In genomic region chr13:59513686-59514085, GRCh38 we compare ENCODE assay signal across 34 cellular contexts.
DNase-seq lines count a peak whose midpoint lies in the region; ATAC-seq and TF ChIP-seq lines count a peak whose summit lies in the region.
"Had no signal": no experiment of that assay in that cellular context is flagged by ENCODE, and none has a peak within 500 bp of the region (broad histone marks: within the 10 kb centered on the region; RNA-seq: fewer than 3 reads in every experiment).

No MANE protein-coding gene starts in this region.

- no peaks in the 10 kb centered on the region for H3K36me3 ChIP-seq in MM.1S (replicated peaks; ENCODE audit: insufficient read depth, low read length)
- H3K36me3 ChIP-seq: BE2C; BLaER1; BLaER1 treated with 17β-estradiol and CSF1 and Interleukin-3, amounts not matched to agents 10 nM and 100 nM had no signal

- H3K4me2 ChIP-seq in MM.1S (ENCODE audit: low read depth, low read length) = no peak overlapping the region
- H3K4me2 ChIP-seq: A549; BLaER1; BLaER1 treated with 17β-estradiol and CSF1 and Interleukin-3, amounts not matched to agents 10 nM and 100 nM had no signal

- no peak overlapping the region for H3K9ac ChIP-seq in MM.1S (ENCODE audit: low read length)
- H3K9ac ChIP-seq: BLaER1; BLaER1 treated with 17β-estradiol and CSF1 and Interleukin-3, amounts not matched to agents 10 nM and 100 nM had no signal

- no peaks in the 10 kb centered on the region for H3K9me3 ChIP-seq in MM.1S (replicated peaks; ENCODE audit: insufficient read depth, low read length)
- H3K9me3 ChIP-seq: A549; BE2C; BLaER1; BLaER1 treated with 17β-estradiol and CSF1 and Interleukin-3, amounts not matched to agents 10 nM and 100 nM; Caco-2 had no signal

- H3K79me2 ChIP-seq in MM.1S (ENCODE audit: low read length) = no peaks in the 10 kb centered on the region

- ATAC-seq in HG02938 (IDR thresholded peaks at IDR 0.05; ENCODE audit: unreplicated experiment) = no peak
- ATAC-seq: A549; CD8-positive, alpha-beta T cell had no signal

- no peaks in the 10 kb centered on the region for H3K27me3 ChIP-seq in MM.1S (replicated peaks; ENCODE audit: insufficient read depth, low read length)
- H3K27me3 ChIP-seq: BE2C; BLaER1; BLaER1 treated with 17β-estradiol and CSF1 and Interleukin-3, amounts not matched to agents 10 nM and 100 nM had no signal

- no peaks in the 10 kb centered on the region for H3K9me2 ChIP-seq in MM.1S (replicated peaks; ENCODE audit: insufficient read depth, low read length)

- DNase-seq in G401 (ENCODE audit: low spot score) (peak; percentile 77), cerebellar cortex (ENCODE audit: low spot score) (peak; percentile 71), cerebellum (ENCODE audit: low spot score) (peak; percentile 32), activated gamma-delta T cell (lab: John Stamatoyannopoulos, UW) (no peak), MM.1S (no peak), chondrocyte (ENCODE audit: low spot score) (no peak)
- DNase-seq: 8988T; ACHN; AML-193; BE2C; Caco-2; Calu3; CD4-positive, alpha-beta memory T cell; CD4-positive, alpha-beta T cell; CD4-positive, CD25-positive, alpha-beta regulatory T cell; CD8-positive, alpha-beta memory T cell; CD8-positive, alpha-beta T cell; COR-L47; DMS 273 treated with DMSO at 0.1 percent for 48 hours; DMS153; DMS53; DMS79; DMS79 treated with DMSO at 0.1 percent for 48 hours; DND-41; EL had no signal

- no peak overlapping the region for H3K27ac ChIP-seq in MM.1S (ENCODE audit: low read length)
- H3K27ac ChIP-seq: 22Rv1; A549; BLaER1; BLaER1 treated with 17β-estradiol and CSF1 and Interleukin-3, amounts not matched to agents 10 nM and 100 nM; C4-2B had no signal

- H3K36me3 Mint-ChIP-seq in brain (no peaks in the 10 kb centered on the region), chondrocyte (ENCODE audit: low read depth) (no peaks in the 10 kb centered on the region)
- H3K36me3 Mint-ChIP-seq: CD14-positive monocyte; CD4-positive, alpha-beta memory T cell; CD4-positive, CD25-positive, alpha-beta regulatory T cell; CD8-positive, alpha-beta memory T cell; CD8-positive, alpha-beta T cell had no signal

- H3K4me3 ChIP-seq in MM.1S (ENCODE audit: low read length) = no peak overlapping the region
- H3K4me3 ChIP-seq: A549; BLaER1; BLaER1 treated with 17β-estradiol and CSF1 and Interleukin-3, amounts not matched to agents 10 nM and 100 nM had no signal

- in situ Hi-C loops in G401 (cut with HindIII; ENCODE audit: low sequenced_read_pairs) = no loop called here

- TF ChIP-seq CTCF in brain (conservative IDR thresholded peaks at IDR 0.05) (no peak), MM.1S (IDR thresholded peaks at IDR 0.05; ENCODE audit: low read length) (no peak), chondrocyte (IDR thresholded peaks at IDR 0.05) (no peak)

- no peak overlapping the region for H2AFZ ChIP-seq in MM.1S (ENCODE audit: low read length)

- H3K4me1 Mint-ChIP-seq in brain (peaks cover 5% of the 10 kb centered on the region), chondrocyte (ENCODE audit: low read depth) (no peaks in the 10 kb centered on the region)
- H3K4me1 Mint-ChIP-seq: B cell; CD14-positive monocyte; CD4-positive, alpha-beta memory T cell; CD4-positive, CD25-positive, alpha-beta regulatory T cell; CD8-positive, alpha-beta memory T cell had no signal

- H3K27ac Mint-ChIP-seq in brain (peak overlapping the region in 3 of 5 experiments; percentile 9 to 68 (median 13)), chondrocyte (ENCODE audit: unreplicated experiment) (no peak overlapping the region)
- H3K27ac Mint-ChIP-seq: B cell; CD14-positive monocyte; CD4-positive, alpha-beta memory T cell; CD4-positive, alpha-beta T cell; CD8-positive, alpha-beta memory T cell; CD8-positive, alpha-beta T cell had no signal

- H3F3A ChIP-seq in MM.1S (ENCODE audit: insufficient read depth, low read length) = no peaks in the 10 kb centered on the region

- H3K9me3 Mint-ChIP-seq in brain (peaks cover 0 to 5% (median 0%) of the 10 kb centered on the region in 5 experiments), chondrocyte (ENCODE audit: low read depth) (no peaks in the 10 kb centered on the region)
- H3K9me3 Mint-ChIP-seq: CD4-positive, alpha-beta memory T cell; CD4-positive, alpha-beta T cell; CD8-positive, alpha-beta memory T cell; CD8-positive, alpha-beta T cell had no signal

- H3K4me3 Mint-ChIP-seq in brain (no peak overlapping the region), chondrocyte (ENCODE audit: unreplicated experiment) (no peak overlapping the region)
- H3K4me3 Mint-ChIP-seq: B cell; CD14-positive monocyte; CD4-positive, alpha-beta memory T cell; CD4-positive, alpha-beta T cell; CD4-positive, CD25-positive, alpha-beta regulatory T cell; CD8-positive, alpha-beta memory T cell; CD8-positive, alpha-beta T cell had no signal

- H3K27me3 Mint-ChIP-seq in brain (peaks cover 8% of the 10 kb centered on the region), chondrocyte (ENCODE audit: low read depth) (no peaks in the 10 kb centered on the region)
- H3K27me3 Mint-ChIP-seq: B cell; CD4-positive, alpha-beta T cell; CD8-positive, alpha-beta memory T cell had no signal

- no peaks in the 10 kb centered on the region for H4K20me1 ChIP-seq in MM.1S (ENCODE audit: insufficient read depth, low read length)
- H4K20me1 ChIP-seq: BLaER1; BLaER1 treated with 17β-estradiol and CSF1 and Interleukin-3, amounts not matched to agents 10 nM and 100 nM had no signal

- H3K4me1 ChIP-seq in MM.1S (ENCODE audit: low read length) = no peaks in the 10 kb centered on the region
- H3K4me1 ChIP-seq: A549, BE2C, BLaER1 had no signal

Comparison
In these comparisons a context has a peak if more than half of its experiments do, and no peak if none do; other contexts are left out.
1. DNase-seq: peak in G401 (single experiment), cerebellar cortex (single experiment) and cerebellum (single experiment); none in activated gamma-delta T cell (single experiment), MM.1S (single experiment) and chondrocyte (single experiment).